ENCODE assay signal across 20 cellular contexts in genomic region chr3:154900777-154901176, GRCh38.
DNase-seq lines count a peak whose midpoint lies in the region; ATAC-seq and TF ChIP-seq lines count a peak whose summit lies in the region.
"Had no signal": no experiment of that assay in that cellular context is flagged by ENCODE, and none has a peak within 500 bp of the region (broad histone marks: within the 10 kb centered on the region; RNA-seq: fewer than 3 reads in every experiment).

No MANE protein-coding gene starts in this region.

- CTCF ChIA-PET in Caco-2 (lab: Charles Lee): no interaction called here

- TF ChIP-seq CTCF in AG10803 (conservative IDR thresholded peaks at IDR 0.05; ENCODE audit: low read length) (no peak), heart right ventricle (IDR thresholded peaks at IDR 0.05) (no peak), HFFc6 (IDR thresholded peaks at IDR 0.05) (no peak), Caco-2 (IDR thresholded peaks at IDR 0.05; ENCODE audit: insufficient read depth in 1 of 2, low read depth in 1 of 2, low read length in 1 of 2, severe bottlenecking in 1 of 2, unreplicated experiment in 1 of 2) (no peak)

- H3K4me1 ChIP-seq in adipocyte (ENCODE audit: control insufficient read depth, insufficient read depth, low read length): peaks cover 31% of the 10 kb centered on the region
- H3K4me1 ChIP-seq in heart right ventricle: peaks cover 0 to 28% (median 3%) of the 10 kb centered on the region in 9 donors
- H3K4me1 ChIP-seq in Caco-2: no peaks in the 10 kb centered on the region

- H3K27me3 ChIP-seq in adipocyte (replicated peaks; ENCODE audit: control insufficient read depth, insufficient read depth, low read length) (no peaks in the 10 kb centered on the region), heart right ventricle (no peaks in the 10 kb centered on the region), Caco-2 (replicated peaks; ENCODE audit: control insufficient read depth, insufficient read depth, low read length) (no peaks in the 10 kb centered on the region)
- H3K27me3 ChIP-seq: MG63 had no signal

- ATAC-seq in heart right ventricle: peak in 5 of 8 donors; percentile 18 to 33 (median 31)
- ATAC-seq in sciatic nerve: peak; percentile 71
- ATAC-seq: HCT116, Panc1 had no signal

- peak overlapping the region; percentile 44 for H3K9ac ChIP-seq in adipocyte (ENCODE audit: low read length)

- H3K27ac Mint-ChIP-seq in HFFc6 (no peak overlapping the region), Caco-2 (ENCODE audit: unreplicated experiment) (no peak overlapping the region)
- H3K27ac Mint-ChIP-seq: B cell, CD14-positive monocyte had no signal

- H3K4me3 Mint-ChIP-seq in HFFc6 (no peak overlapping the region), Caco-2 (ENCODE audit: unreplicated experiment) (no peak overlapping the region)
- H3K4me3 Mint-ChIP-seq: B cell, CD14-positive monocyte had no signal

- intact Hi-C loops in heart right ventricle (cut with DNase I): no loop called here
- intact Hi-C loops in sciatic nerve (cut with DNase I): no loop called here
- intact Hi-C loops in Caco-2 (cut with micrococcal nuclease; ENCODE audit: unreplicated experiment): no loop called here

- H3K27me3 Mint-ChIP-seq in HFFc6 (ENCODE audit: insufficient read depth): no peaks in the 10 kb centered on the region
- H3K27me3 Mint-ChIP-seq in Caco-2 (ENCODE audit: insufficient read depth, unreplicated experiment): no peaks in the 10 kb centered on the region
- H3K27me3 Mint-ChIP-seq: B cell had no signal

- H3K4me3 ChIP-seq in AG10803 (ENCODE audit: low read length) (no peak overlapping the region), adipocyte (ENCODE audit: low read length) (peak overlapping the region; percentile 24), heart right ventricle (no peak overlapping the region), Caco-2 (ENCODE audit: low read depth, low read length) (no peak overlapping the region)
- H3K4me3 ChIP-seq: MG63 had no signal

- H3K4me1 Mint-ChIP-seq in HFFc6 (ENCODE audit: low read depth): peaks cover 22% of the 10 kb centered on the region
- no peaks in the 10 kb centered on the region for H3K4me1 Mint-ChIP-seq in Caco-2 (ENCODE audit: low read depth, unreplicated experiment)
- H3K4me1 Mint-ChIP-seq: B cell had no signal

- POLR2A ChIA-PET in Caco-2 (lab: Charles Lee): no interaction called here

- H3K9me3 ChIP-seq in adipocyte (ENCODE audit: control insufficient read depth, low read length): no peaks in the 10 kb centered on the region
- peaks cover 0 to 6% (median 0%) of the 10 kb centered on the region in 11 donors for H3K9me3 ChIP-seq in heart right ventricle
- no peaks in the 10 kb centered on the region for H3K9me3 ChIP-seq in Caco-2
- H3K9me3 ChIP-seq: MG63 had no signal

- 70 to 81% methylated on average over 1 of the region's 1 CpG for WGBS in heart right ventricle, 2 donors

- no peaks in the 10 kb centered on the region for H3K36me3 Mint-ChIP-seq in HFFc6 (ENCODE audit: low read depth)
- no peaks in the 10 kb centered on the region for H3K36me3 Mint-ChIP-seq in Caco-2 (ENCODE audit: insufficient read depth, unreplicated experiment)
- H3K36me3 Mint-ChIP-seq: CD14-positive monocyte had no signal

- no TSS peak for BruUV-seq in Caco-2 (replicated peaks; lab: Mats Ljungman, UMichigan)

- no peaks in the 10 kb centered on the region for H3K36me3 ChIP-seq in adipocyte (ENCODE audit: control insufficient read depth, insufficient read depth, low read length, severe bottlenecking)
- H3K36me3 ChIP-seq in heart right ventricle: no peaks in the 10 kb centered on the region
- no peaks in the 10 kb centered on the region for H3K36me3 ChIP-seq in Caco-2 (ENCODE audit: control insufficient read depth, insufficient read depth, low read length)
- H3K36me3 ChIP-seq: MG63 had no signal

- no peaks in the 10 kb centered on the region for H3K9me3 Mint-ChIP-seq in HFFc6
- no peaks in the 10 kb centered on the region for H3K9me3 Mint-ChIP-seq in Caco-2 (ENCODE audit: unreplicated experiment)

- DNase-seq in AG10803 (ENCODE audit: low read depth) (peak; percentile 41), adipocyte (ENCODE audit: low read depth) (no peak), heart right ventricle (no peak), sciatic nerve (ENCODE audit: low spot score) (no peak), NCI-H2029 treated with DMSO at 0.1 percent for 48 hours (lab: John Stamatoyannopoulos, UW) (no peak), HFFc6 (no peak), Caco-2 (no peak)
- DNase-seq in activated CD4-positive, alpha-beta T cell treated with anti-CD3 and anti-CD28 coated beads for 4 hours: no peak
- DNase-seq: MG63, NCI-H1092, NCI-H1436, NCI-H1930, NCI-H2227 treated with DMSO at 0.1 percent for 48 hours, NCI-H510A, NCI-H748 treated with DMSO at 0.1 percent for 48 hours, SW 1271 had no signal

- H3K27ac ChIP-seq in heart right ventricle: peak overlapping the region in 5 of 10 donors; percentile 7 to 81 (median 47)
